ENCODE assay signal across 30 cellular contexts in the genomic region with DNA sequence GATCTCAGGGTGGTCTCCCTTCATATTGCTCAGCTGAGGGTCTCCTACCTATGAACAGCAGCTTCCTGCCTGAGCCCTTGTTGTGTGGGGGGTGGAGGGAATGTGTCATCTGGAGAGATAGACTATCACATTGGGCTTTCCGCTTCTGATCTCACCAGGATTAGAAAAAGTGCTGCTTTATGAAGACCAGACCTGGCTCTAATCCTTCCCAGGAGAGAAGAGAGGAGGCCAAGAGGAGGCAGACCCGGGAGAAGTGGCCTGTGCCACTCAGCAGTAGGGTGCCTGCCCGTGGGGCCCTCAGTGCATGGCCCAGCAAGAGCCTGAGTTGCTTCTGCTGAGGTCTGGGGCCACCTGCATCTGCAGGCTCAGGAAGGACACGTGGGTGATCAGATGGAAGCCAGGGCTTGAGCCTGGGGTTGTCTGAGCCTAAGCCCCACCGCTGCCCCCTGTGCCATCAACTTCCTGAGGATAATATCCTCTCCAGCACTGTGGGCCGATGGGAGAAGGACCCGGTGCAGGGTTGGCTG. TPM values are rescaled to one million over a fixed set of nuclear protein-coding genes. Genes with fewer than 3 reads are reported as not detected.
A peak's percentile ranks its signal among the peaks of the same experiment; 100 is the strongest.
DNase-seq lines count a peak whose midpoint lies in the region; ATAC-seq, FAIRE-seq and TF ChIP-seq lines count a peak whose summit lies in the region.
"Had no signal": no experiment of that assay in that cellular context is flagged by ENCODE, and none has a peak within 500 bp of the region (broad histone marks: within the 10 kb centered on the region; RNA-seq: fewer than 3 reads in every experiment).

No MANE protein-coding gene starts in this region.

- CTCF ChIA-PET in activated CD8-positive, alpha-beta memory T cell treated with anti-CD3 and anti-CD28 coated beads, Interleukin-2, amount 10 ng/mL, durations not matched to agents 7 days and 5 days (lab: Charles Lee) = no interaction called here
- CTCF ChIA-PET in IMR-90 (lab: Yijun Ruan, JAX) = no interaction called here

- dilution Hi-C loops in IMR-90 (cut with HindIII; ENCODE audit: low sequenced_read_pairs, unreplicated experiment) = no loop called here

- H3K27ac ChIP-seq in IMR-90 (ENCODE audit: insufficient read depth, low read length) = no peak overlapping the region
- H3K27ac ChIP-seq in kidney (ENCODE audit: low read depth in 2 of 2, low read length in 2 of 2) = no peak overlapping the region
- H3K27ac ChIP-seq in testis = no peak overlapping the region
- no peak overlapping the region for H3K27ac ChIP-seq in colonic mucosa
- H3K27ac ChIP-seq: foreskin keratinocyte, GM23248, PC-9, right lobe of liver, SJSA1, tibial nerve had no signal

- H3K23ac ChIP-seq in IMR-90 (ENCODE audit: low read depth, low read length) = no peak overlapping the region

- H3K79me1 ChIP-seq in IMR-90 (ENCODE audit: low read depth in 1 of 2, low read length in 2 of 2) = 0 out of 4 replicates have a peak, but pooled peaks cover 0 to 1% of the 10 kb centered on the region in 2 experiments

- H3K4me3 ChIP-seq in IMR-90 (ENCODE audit: insufficient read depth, low read depth, low read length) (no peak overlapping the region), kidney (ENCODE audit: low read length in 2 of 2) (no peak overlapping the region), testis (no peak overlapping the region), colonic mucosa (no peak overlapping the region)
- H3K4me3 ChIP-seq: GM23248, mucosa of descending colon, PC-9, right lobe of liver, SJSA1, tibial nerve had no signal

- H3K9me1 ChIP-seq in IMR-90 (ENCODE audit: insufficient read depth, low read length) = peaks cover 6% of the 10 kb centered on the region; the same call in 1 of the 2 replicates

- no peaks in the 10 kb centered on the region for H3K36me3 Mint-ChIP-seq in activated CD8-positive, alpha-beta memory T cell treated with anti-CD3 and anti-CD28 coated beads, Interleukin-2, amount 10 ng/mL, durations not matched to agents 7 days and 5 days
- H3K36me3 Mint-ChIP-seq: brain had no signal

- no peak overlapping the region for H3K4me2 ChIP-seq in IMR-90 (ENCODE audit: low read depth, low read length)
- H3K4me2 ChIP-seq: PC-9 had no signal

- H3K27me3 ChIP-seq in IMR-90 (ENCODE audit: control insufficient read depth, insufficient read depth, low read length) (no peaks in the 10 kb centered on the region; the same call in 1 of the 2 replicates), testis (no peaks in the 10 kb centered on the region), colonic mucosa (no peaks in the 10 kb centered on the region)
- H3K27me3 ChIP-seq: right lobe of liver, SJSA1, tibial nerve had no signal

- no peak overlapping the region for H3K4me3 Mint-ChIP-seq in activated CD8-positive, alpha-beta memory T cell treated with anti-CD3 and anti-CD28 coated beads, Interleukin-2, amount 10 ng/mL, durations not matched to agents 7 days and 5 days
- H3K4me3 Mint-ChIP-seq: activated CD4-positive, alpha-beta T cell treated with anti-CD3 and anti-CD28 coated beads, Interleukin-2, amount 10 ng/mL, durations not matched to agents 7 days and 5 days; B cell; brain; stimulated activated naive CD8-positive, alpha-beta T cell treated with anti-CD3 and anti-CD28 coated beads, Interleukin-15, amount 100 ng/mL, for 72 hours; T-helper 1 cell treated with Interleukin-12 subunit alpha and Interleukin-12 subunit beta and Interleukin-4 antibody, amounts not matched to agents 30 μg/mL and 1 μg/mL, for 36 hours had no signal

- no peak overlapping the region for H3K14ac ChIP-seq in IMR-90 (replicated peaks; ENCODE audit: low read depth, low read length)

- intact Hi-C loops in IMR-90 (cut with micrococcal nuclease) (no loop called here), kidney (cut with DNase I) (no loop called here), testis (cut with DNase I; ENCODE audit: low total_unique reads) (no loop called here), colonic mucosa (cut with DNase I) (no loop called here)

- FAIRE-seq in kidney (lab: Jason Lieb, UNC) = no peak
- FAIRE-seq: A204.1 had no signal

- H4K20me1 ChIP-seq in IMR-90 (ENCODE audit: insufficient read depth, low read length) = no peaks in the 10 kb centered on the region

- no peak overlapping the region for H2BK5ac ChIP-seq in IMR-90 (ENCODE audit: low read depth, low read length, poor library complexity, severe bottlenecking)

- no peak for ATAC-seq in activated CD8-positive, alpha-beta memory T cell treated with anti-CD3 and anti-CD28 coated beads, Interleukin-2, amount 10 ng/mL, durations not matched to agents 7 days and 5 days
- no peak for ATAC-seq in IMR-90 (ENCODE audit: low read depth)
- ATAC-seq: foreskin keratinocyte, mucosa of descending colon had no signal

- H3K4me1 ChIP-seq in IMR-90 (ENCODE audit: control insufficient read depth, insufficient read depth, low read length) (peaks cover 5% of the 10 kb centered on the region), kidney (ENCODE audit: control insufficient read depth in 1 of 2, insufficient read depth in 1 of 2, low read depth in 1 of 2, low read length in 2 of 2) (no peaks in the 10 kb centered on the region), testis (no peaks in the 10 kb centered on the region), colonic mucosa (no peaks in the 10 kb centered on the region)
- H3K4me1 ChIP-seq: Caco-2, foreskin keratinocyte, right lobe of liver had no signal

- H3K56ac ChIP-seq in IMR-90 (ENCODE audit: extremely low read depth, insufficient read depth, low read length) = no peak overlapping the region

- no peak overlapping the region for H4K8ac ChIP-seq in IMR-90 (ENCODE audit: low read depth in 2 of 2, low read length in 2 of 2)

- no peak overlapping the region for H2BK15ac ChIP-seq in IMR-90 (ENCODE audit: low read depth, low read length)

- no peak overlapping the region for H3K27ac Mint-ChIP-seq in activated CD8-positive, alpha-beta memory T cell treated with anti-CD3 and anti-CD28 coated beads, Interleukin-2, amount 10 ng/mL, durations not matched to agents 7 days and 5 days
- H3K27ac Mint-ChIP-seq: activated CD4-positive, alpha-beta T cell treated with anti-CD3 and anti-CD28 coated beads, Interleukin-2, amount 10 ng/mL, durations not matched to agents 7 days and 5 days; B cell; stimulated activated naive CD8-positive, alpha-beta T cell treated with anti-CD3 and anti-CD28 coated beads, Interleukin-15, amount 100 ng/mL, for 72 hours; T-helper 1 cell treated with Interleukin-12 subunit alpha and Interleukin-12 subunit beta and Interleukin-4 antibody, amounts not matched to agents 30 μg/mL and 1 μg/mL, for 36 hours had no signal

- TF ChIP-seq POLR2A in IMR-90 (IDR thresholded peaks at IDR 0.05; ENCODE audit: low read depth, low read length) (no peak), testis (IDR thresholded peaks at IDR 0.05) (no peak)

- no peaks in the 10 kb centered on the region for H3K27me3 Mint-ChIP-seq in activated CD8-positive, alpha-beta memory T cell treated with anti-CD3 and anti-CD28 coated beads, Interleukin-2, amount 10 ng/mL, durations not matched to agents 7 days and 5 days
- H3K27me3 Mint-ChIP-seq: activated CD4-positive, alpha-beta T cell treated with anti-CD3 and anti-CD28 coated beads, Interleukin-2, amount 10 ng/mL, durations not matched to agents 7 days and 5 days had no signal

- in situ Hi-C loops in IMR-90 (cut with MboI; ENCODE audit: low sequenced_read_pairs) = no loop called here

- POLR2A ChIA-PET in IMR-90 (lab: Charles Lee; ENCODE audit: unreplicated experiment) = no interaction called here

- H3K9me3 Mint-ChIP-seq in activated CD8-positive, alpha-beta memory T cell treated with anti-CD3 and anti-CD28 coated beads, Interleukin-2, amount 10 ng/mL, durations not matched to agents 7 days and 5 days (ENCODE audit: low read depth) = peaks cover 2% of the 10 kb centered on the region
- H3K9me3 Mint-ChIP-seq: activated CD4-positive, alpha-beta T cell treated with anti-CD3 and anti-CD28 coated beads, Interleukin-2, amount 10 ng/mL, durations not matched to agents 7 days and 5 days; stimulated activated naive CD8-positive, alpha-beta T cell treated with anti-CD3 and anti-CD28 coated beads, Interleukin-15, amount 100 ng/mL, for 72 hours; T-helper 1 cell treated with Interleukin-12 subunit alpha and Interleukin-12 subunit beta and Interleukin-4 antibody, amounts not matched to agents 30 μg/mL and 1 μg/mL, for 36 hours had no signal

- no peak overlapping the region for H3K18ac ChIP-seq in IMR-90 (ENCODE audit: low read depth, low read length)

- no peaks in the 10 kb centered on the region for H3K4me1 Mint-ChIP-seq in activated CD8-positive, alpha-beta memory T cell treated with anti-CD3 and anti-CD28 coated beads, Interleukin-2, amount 10 ng/mL, durations not matched to agents 7 days and 5 days
- H3K4me1 Mint-ChIP-seq: activated CD4-positive, alpha-beta T cell treated with anti-CD3 and anti-CD28 coated beads, Interleukin-2, amount 10 ng/mL, durations not matched to agents 7 days and 5 days; B cell; stimulated activated naive CD8-positive, alpha-beta T cell treated with anti-CD3 and anti-CD28 coated beads, Interleukin-15, amount 100 ng/mL, for 72 hours had no signal

- H2AK9ac ChIP-seq in IMR-90 (replicated peaks; ENCODE audit: low read depth, low read length, poor library complexity) = no peak overlapping the region

- no peak overlapping the region for H2AFZ ChIP-seq in IMR-90 (replicated peaks; ENCODE audit: low read length, poor library complexity)
- H2AFZ ChIP-seq: GM23248, PC-9 had no signal

- no peak overlapping the region for H4K91ac ChIP-seq in IMR-90 (ENCODE audit: insufficient read depth, low read depth, low read length)

- TF ChIP-seq RAD21 in IMR-90 (IDR thresholded peaks at IDR 0.05; ENCODE audit: low read length) = no peak

- peak overlapping the region; percentile 40 for H2AK5ac ChIP-seq in IMR-90 (ENCODE audit: low read depth, low read length)

- 74% methylated on average over 3 of the region's 7 CpGs; no CpG with 5 or more reads in 1 of the 2 experiments for WGBS in IMR-90 (ENCODE audit: extremely low coverage in 2 of 2, insufficient read length in 1 of 2), 2 experiments
- WGBS in testis, 2 donors = 94 to 96% methylated on average over 4 to 7 of the region's 7 CpGs

- no peak overlapping the region for H4K5ac ChIP-seq in IMR-90 (ENCODE audit: low read depth, low read length)

- H3K36me3 ChIP-seq in IMR-90 (ENCODE audit: control insufficient read depth, insufficient read depth, low read length) (no peaks in the 10 kb centered on the region), kidney (ENCODE audit: control insufficient read depth in 1 of 2, insufficient read depth in 2 of 2, low read length in 2 of 2) (no peaks in the 10 kb centered on the region), testis (ENCODE audit: low read depth, missing control alignments) (no peaks in the 10 kb centered on the region), colonic mucosa (no peaks in the 10 kb centered on the region)
- H3K36me3 ChIP-seq: right lobe of liver, SJSA1, tibial nerve had no signal

- DNase-seq in activated CD8-positive, alpha-beta memory T cell treated with anti-CD3 and anti-CD28 coated beads, Interleukin-2, amount 10 ng/mL, durations not matched to agents 7 days and 5 days = peak; percentile 21
- no peak for DNase-seq in activated CD8-positive, alpha-beta memory T cell treated with anti-CD3 and anti-CD28 coated beads for 24 hours
- DNase-seq in IMR-90 (no peak), kidney (peak; percentile 50), testis (peak; percentile 4), NCI-H1092 treated with DMSO at 0.1 percent for 48 hours (lab: John Stamatoyannopoulos, UW) (no peak), colonic mucosa (no peak), mesenteric fat pad (ENCODE audit: low spot score) (no peak)
- DNase-seq: activated CD4-positive, alpha-beta T cell treated with anti-CD3 and anti-CD28 coated beads, Interleukin-2, amount 10 ng/mL, durations not matched to agents 7 days and 5 days; DMS79; effector CD8-positive, alpha-beta T cell; erythroblast; foreskin keratinocyte; GM23248; KG1; MM.1S; NCI-H1436; PC-9; stimulated activated CD4-positive, alpha-beta T cell treated with anti-CD3 and anti-CD28 coated beads, Interleukin-15, amount 100 ng/mL, for 24 hours; stimulated activated naive CD8-positive, alpha-beta T cell treated with anti-CD3 and anti-CD28 coated beads, Interleukin-15, amount 100 ng/mL, for 72 hours had no signal

- H2BK120ac ChIP-seq in IMR-90 (ENCODE audit: low read depth, low read length) = no peak overlapping the region

- H2BK20ac ChIP-seq in IMR-90 (ENCODE audit: low read depth, low read length) = no peak overlapping the region

- no peak for TF ChIP-seq CTCF in IMR-90 (conservative IDR thresholded peaks at IDR 0.05; ENCODE audit: low read depth, low read length)
- TF ChIP-seq CTCF in kidney (IDR thresholded peaks at IDR 0.05; ENCODE audit: borderline replicate concordance, extremely low read depth, insufficient read depth) = no peak
- no peak for TF ChIP-seq CTCF in testis (IDR thresholded peaks at IDR 0.05)
- no peak for TF ChIP-seq CTCF in colonic mucosa (IDR thresholded peaks at IDR 0.05)

- H3K9me3 ChIP-seq in IMR-90 (ENCODE audit: control insufficient read depth, insufficient read depth, low read length) (no peaks in the 10 kb centered on the region), kidney (ENCODE audit: control insufficient read depth in 1 of 2, low read length in 2 of 2) (no peaks in the 10 kb centered on the region), testis (no peaks in the 10 kb centered on the region), colonic mucosa (no peaks in the 10 kb centered on the region)
- H3K9me3 ChIP-seq: Caco-2, mucosa of descending colon, right lobe of liver, tibial nerve had no signal

- H3K9ac ChIP-seq in IMR-90 (ENCODE audit: low read depth, low read length) (no peak overlapping the region), kidney (ENCODE audit: low read length in 2 of 2) (no peak overlapping the region), colonic mucosa (ENCODE audit: low read depth in 2 of 2, low read length in 2 of 2) (no peak overlapping the region)
- H3K9ac ChIP-seq: GM23248 had no signal

- BruUV-seq in IMR-90 (replicated peaks; lab: Mats Ljungman, UMichigan) = no TSS peak

- H3K4ac ChIP-seq in IMR-90 (ENCODE audit: low read depth, low read length) = no peak overlapping the region

RNA-seq across cellular contexts. Expression of gene COL5A1, which starts 22.1 kb away (rescaled TPM):
- total RNA-seq in activated CD8-positive, alpha-beta memory T cell treated with anti-CD3 and anti-CD28 coated beads, Interleukin-2, amount 10 ng/mL, durations not matched to agents 7 days and 5 days = under 1 TPM; 0.09 to 0.16 TPM
- total RNA-seq in IMR-90 (2012; rRNA removed) (19.2 and 21.1 TPM in 2 replicates), kidney (23.8 TPM), testis (10 to 100 TPM; 18.5 to 20.8 TPM), colonic mucosa (10 to 100 TPM; 10.9 to 21.7 TPM), mesenteric fat pad (84.7 TPM)
- polyA plus RNA-seq in IMR-90 (2012; rRNA removed) (154 and 173 TPM in 2 replicates), kidney (ENCODE audit: insufficient read depth, low read depth, low replicate concordance) (2.4 TPM), testis (ENCODE audit: insufficient read depth, low read depth, low replicate concordance) (34.3 TPM)
- polyA plus RNA-seq in IMR-90 (2012; cell fraction: cytosol; rRNA removed) = 95.5 and 194 TPM in 2 replicates
- 391 and 419 TPM in 2 replicates for polyA plus RNA-seq in IMR-90 (2012; cell fraction: nucleus; rRNA removed; ENCODE audit: low replicate concordance)
- total RNA-seq: B cell had no signal
- polyA plus RNA-seq: neural cell had no signal

Comparison
In these comparisons a context has a peak if more than half of its experiments do, and no peak if none do; other contexts are left out.
1. DNase-seq: peak in activated CD8-positive, alpha-beta memory T cell treated with anti-CD3 and anti-CD28 coated beads, Interleukin-2, amount 10 ng/mL, durations not matched to agents 7 days and 5 days (single experiment), kidney (single experiment) and testis (single experiment); none in activated CD8-positive, alpha-beta memory T cell treated with anti-CD3 and anti-CD28 coated beads for 24 hours (single experiment), IMR-90 (single experiment), NCI-H1092 treated with DMSO at 0.1 percent for 48 hours (single experiment), colonic mucosa (single experiment) and mesenteric fat pad (single experiment).
2. RNA of gene COL5A1, which starts 22.1 kb away (total RNA-seq): 84.7 TPM in mesenteric fat pad (single experiment), 23.8 TPM in kidney (single experiment), 10.9 to 21.7 TPM in colonic mucosa, 18.5 to 20.8 TPM in testis and 19.2 to 21.1 TPM in IMR-90; 0.09 to 0.16 TPM in activated CD8-positive, alpha-beta memory T cell treated with anti-CD3 and anti-CD28 coated beads, Interleukin-2, amount 10 ng/mL, durations not matched to agents 7 days and 5 days; every median in the first group is over 10 times any median in the second.